1 cellular context compared by ENCODE assay signal in the genomic region with DNA sequence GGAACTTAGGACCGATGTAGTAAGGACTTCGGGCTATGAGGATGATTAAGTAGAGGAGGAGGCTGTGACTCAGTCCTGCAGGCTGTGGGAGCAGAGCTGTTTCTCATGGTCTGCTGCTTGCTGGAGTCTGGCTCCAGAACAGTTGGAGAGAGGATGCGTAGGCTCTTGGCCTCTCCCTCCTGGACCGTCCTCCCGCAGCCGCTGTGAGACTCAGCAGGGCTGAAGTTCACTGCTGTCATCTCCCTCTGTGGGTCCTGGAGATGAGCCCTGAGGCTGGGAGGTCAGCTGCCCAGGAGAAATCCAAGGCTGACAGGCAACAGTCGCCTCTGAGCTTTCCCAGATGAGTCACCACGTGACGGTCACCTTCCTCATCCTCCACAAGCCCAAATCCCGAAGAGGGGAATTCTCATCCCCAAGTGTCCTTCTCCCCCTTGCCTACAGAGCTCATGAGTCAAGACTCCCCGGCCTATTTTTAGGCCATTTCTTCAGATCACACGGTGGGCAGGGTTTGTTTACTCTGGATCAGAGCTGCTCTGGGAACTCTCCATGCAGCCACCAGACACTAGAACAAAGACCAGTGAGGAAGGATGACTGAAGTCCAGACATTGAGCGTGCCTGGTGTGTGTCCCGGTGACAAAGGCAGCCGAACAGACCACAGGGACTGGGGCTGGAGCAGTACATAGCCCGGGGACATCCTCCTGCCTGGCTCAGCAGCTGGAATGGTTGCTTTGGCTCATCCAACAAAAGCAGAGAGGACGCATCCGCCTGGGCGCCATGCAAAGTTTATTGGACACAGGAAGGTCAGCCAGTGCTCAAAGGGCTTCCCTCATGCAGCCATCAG.
A peak's percentile ranks its signal among the peaks of the same experiment; 100 is the strongest.
TF ChIP-seq lines count a peak whose summit lies in the region.
"Not testable (repeated sequence)": the region's sequence is repeated elsewhere in the genome, so short reads cannot be mapped to it uniquely, and the experiment has no call there.

No MANE protein-coding gene starts in this region.

TF ChIP-seq in HepG2, 621 proteins besides CTCF, POLR2A, EP300 and RAD21 (continued from another document):
- TF ChIP-seq, protein P1, sequence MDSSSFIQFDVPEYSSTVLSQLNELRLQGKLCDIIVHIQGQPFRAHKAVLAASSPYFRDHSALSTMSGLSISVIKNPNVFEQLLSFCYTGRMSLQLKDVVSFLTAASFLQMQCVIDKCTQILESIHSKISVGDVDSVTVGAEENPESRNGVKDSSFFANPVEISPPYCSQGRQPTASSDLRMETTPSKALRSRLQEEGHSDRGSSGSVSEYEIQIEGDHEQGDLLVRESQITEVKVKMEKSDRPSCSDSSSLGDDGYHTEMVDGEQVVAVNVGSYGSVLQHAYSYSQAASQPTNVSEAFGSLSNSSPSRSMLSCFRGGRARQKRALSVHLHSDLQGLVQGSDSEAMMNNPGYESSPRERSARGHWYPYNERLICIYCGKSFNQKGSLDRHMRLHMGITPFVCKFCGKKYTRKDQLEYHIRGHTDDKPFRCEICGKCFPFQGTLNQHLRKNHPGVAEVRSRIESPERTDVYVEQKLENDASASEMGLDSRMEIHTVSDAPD (CRISPR knock-in tag; IDR thresholded peaks at IDR 0.05) = 0 out of 2 replicates have a peak, but pooled peaks have one; percentile 27
- TF ChIP-seq LCORL (IDR thresholded peaks at IDR 0.05) = not testable (repeated sequence)
- peak; percentile 51; the same call in 1 of the 2 replicates for TF ChIP-seq LCORL (CRISPR knock-in tag; IDR thresholded peaks at IDR 0.05)
- TF ChIP-seq TEAD3 (CRISPR knock-in tag; optimal IDR thresholded peaks at IDR 0.05; ENCODE audit: borderline replicate concordance) = peak; percentile 21
- TF ChIP-seq, protein P2, sequence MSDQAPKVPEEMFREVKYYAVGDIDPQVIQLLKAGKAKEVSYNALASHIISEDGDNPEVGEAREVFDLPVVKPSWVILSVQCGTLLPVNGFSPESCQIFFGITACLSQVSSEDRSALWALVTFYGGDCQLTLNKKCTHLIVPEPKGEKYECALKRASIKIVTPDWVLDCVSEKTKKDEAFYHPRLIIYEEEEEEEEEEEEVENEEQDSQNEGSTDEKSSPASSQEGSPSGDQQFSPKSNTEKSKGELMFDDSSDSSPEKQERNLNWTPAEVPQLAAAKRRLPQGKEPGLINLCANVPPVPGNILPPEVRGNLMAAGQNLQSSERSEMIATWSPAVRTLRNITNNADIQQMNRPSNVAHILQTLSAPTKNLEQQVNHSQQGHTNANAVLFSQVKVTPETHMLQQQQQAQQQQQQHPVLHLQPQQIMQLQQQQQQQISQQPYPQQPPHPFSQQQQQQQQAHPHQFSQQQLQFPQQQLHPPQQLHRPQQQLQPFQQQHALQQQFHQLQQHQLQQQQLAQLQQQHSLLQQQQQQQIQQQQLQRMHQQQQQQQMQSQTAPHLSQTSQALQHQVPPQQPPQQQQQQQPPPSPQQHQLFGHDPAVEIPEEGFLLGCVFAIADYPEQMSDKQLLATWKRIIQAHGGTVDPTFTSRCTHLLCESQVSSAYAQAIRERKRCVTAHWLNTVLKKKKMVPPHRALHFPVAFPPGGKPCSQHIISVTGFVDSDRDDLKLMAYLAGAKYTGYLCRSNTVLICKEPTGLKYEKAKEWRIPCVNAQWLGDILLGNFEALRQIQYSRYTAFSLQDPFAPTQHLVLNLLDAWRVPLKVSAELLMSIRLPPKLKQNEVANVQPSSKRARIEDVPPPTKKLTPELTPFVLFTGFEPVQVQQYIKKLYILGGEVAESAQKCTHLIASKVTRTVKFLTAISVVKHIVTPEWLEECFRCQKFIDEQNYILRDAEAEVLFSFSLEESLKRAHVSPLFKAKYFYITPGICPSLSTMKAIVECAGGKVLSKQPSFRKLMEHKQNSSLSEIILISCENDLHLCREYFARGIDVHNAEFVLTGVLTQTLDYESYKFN (CRISPR knock-in tag; conservative IDR thresholded peaks at IDR 0.05) = peak; percentile 32; the same call in 1 of the 2 replicates
- TF ChIP-seq, protein P3, sequence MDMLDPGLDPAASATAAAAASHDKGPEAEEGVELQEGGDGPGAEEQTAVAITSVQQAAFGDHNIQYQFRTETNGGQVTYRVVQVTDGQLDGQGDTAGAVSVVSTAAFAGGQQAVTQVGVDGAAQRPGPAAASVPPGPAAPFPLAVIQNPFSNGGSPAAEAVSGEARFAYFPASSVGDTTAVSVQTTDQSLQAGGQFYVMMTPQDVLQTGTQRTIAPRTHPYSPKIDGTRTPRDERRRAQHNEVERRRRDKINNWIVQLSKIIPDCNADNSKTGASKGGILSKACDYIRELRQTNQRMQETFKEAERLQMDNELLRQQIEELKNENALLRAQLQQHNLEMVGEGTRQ (IDR thresholded peaks at IDR 0.05; ENCODE audit: low read depth, low read length) = peak; percentile 52; the same call in 1 of the 2 replicates
- TF ChIP-seq, protein P3 (CRISPR knock-in tag; IDR thresholded peaks at IDR 0.05; ENCODE audit: borderline replicate concordance) = not testable (repeated sequence)
- TF ChIP-seq HOXA3 (CRISPR knock-in tag; IDR thresholded peaks at IDR 0.05) = peak; percentile 30; the same call in 1 of the 2 replicates
- TF ChIP-seq, protein P4, sequence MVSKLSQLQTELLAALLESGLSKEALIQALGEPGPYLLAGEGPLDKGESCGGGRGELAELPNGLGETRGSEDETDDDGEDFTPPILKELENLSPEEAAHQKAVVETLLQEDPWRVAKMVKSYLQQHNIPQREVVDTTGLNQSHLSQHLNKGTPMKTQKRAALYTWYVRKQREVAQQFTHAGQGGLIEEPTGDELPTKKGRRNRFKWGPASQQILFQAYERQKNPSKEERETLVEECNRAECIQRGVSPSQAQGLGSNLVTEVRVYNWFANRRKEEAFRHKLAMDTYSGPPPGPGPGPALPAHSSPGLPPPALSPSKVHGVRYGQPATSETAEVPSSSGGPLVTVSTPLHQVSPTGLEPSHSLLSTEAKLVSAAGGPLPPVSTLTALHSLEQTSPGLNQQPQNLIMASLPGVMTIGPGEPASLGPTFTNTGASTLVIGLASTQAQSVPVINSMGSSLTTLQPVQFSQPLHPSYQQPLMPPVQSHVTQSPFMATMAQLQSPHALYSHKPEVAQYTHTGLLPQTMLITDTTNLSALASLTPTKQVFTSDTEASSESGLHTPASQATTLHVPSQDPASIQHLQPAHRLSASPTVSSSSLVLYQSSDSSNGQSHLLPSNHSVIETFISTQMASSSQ (IDR thresholded peaks at IDR 0.05; ENCODE audit: low read depth) = not testable (repeated sequence)
- TF ChIP-seq, protein P4 (CRISPR knock-in tag; IDR thresholded peaks at IDR 0.05; ENCODE audit: borderline replicate concordance) = 0 out of 2 replicates have a peak, but pooled peaks have one; percentile 23
- TF ChIP-seq TARDBP (CRISPR knock-in tag; IDR thresholded peaks at IDR 0.05) = 0 out of 2 replicates have a peak, but pooled peaks have one; percentile 23
- TF ChIP-seq, protein P5, sequence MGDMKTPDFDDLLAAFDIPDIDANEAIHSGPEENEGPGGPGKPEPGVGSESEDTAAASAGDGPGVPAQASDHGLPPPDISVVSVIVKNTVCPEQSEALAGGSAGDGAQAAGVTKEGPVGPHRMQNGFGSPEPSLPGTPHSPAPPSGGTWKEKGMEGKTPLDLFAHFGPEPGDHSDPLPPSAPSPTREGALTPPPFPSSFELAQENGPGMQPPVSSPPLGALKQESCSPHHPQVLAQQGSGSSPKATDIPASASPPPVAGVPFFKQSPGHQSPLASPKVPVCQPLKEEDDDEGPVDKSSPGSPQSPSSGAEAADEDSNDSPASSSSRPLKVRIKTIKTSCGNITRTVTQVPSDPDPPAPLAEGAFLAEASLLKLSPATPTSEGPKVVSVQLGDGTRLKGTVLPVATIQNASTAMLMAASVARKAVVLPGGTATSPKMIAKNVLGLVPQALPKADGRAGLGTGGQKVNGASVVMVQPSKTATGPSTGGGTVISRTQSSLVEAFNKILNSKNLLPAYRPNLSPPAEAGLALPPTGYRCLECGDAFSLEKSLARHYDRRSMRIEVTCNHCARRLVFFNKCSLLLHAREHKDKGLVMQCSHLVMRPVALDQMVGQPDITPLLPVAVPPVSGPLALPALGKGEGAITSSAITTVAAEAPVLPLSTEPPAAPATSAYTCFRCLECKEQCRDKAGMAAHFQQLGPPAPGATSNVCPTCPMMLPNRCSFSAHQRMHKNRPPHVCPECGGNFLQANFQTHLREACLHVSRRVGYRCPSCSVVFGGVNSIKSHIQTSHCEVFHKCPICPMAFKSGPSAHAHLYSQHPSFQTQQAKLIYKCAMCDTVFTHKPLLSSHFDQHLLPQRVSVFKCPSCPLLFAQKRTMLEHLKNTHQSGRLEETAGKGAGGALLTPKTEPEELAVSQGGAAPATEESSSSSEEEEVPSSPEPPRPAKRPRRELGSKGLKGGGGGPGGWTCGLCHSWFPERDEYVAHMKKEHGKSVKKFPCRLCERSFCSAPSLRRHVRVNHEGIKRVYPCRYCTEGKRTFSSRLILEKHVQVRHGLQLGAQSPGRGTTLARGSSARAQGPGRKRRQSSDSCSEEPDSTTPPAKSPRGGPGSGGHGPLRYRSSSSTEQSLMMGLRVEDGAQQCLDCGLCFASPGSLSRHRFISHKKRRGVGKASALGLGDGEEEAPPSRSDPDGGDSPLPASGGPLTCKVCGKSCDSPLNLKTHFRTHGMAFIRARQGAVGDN (CRISPR knock-in tag; IDR thresholded peaks at IDR 0.05) = peak; percentile 62
